In the genomic region with DNA sequence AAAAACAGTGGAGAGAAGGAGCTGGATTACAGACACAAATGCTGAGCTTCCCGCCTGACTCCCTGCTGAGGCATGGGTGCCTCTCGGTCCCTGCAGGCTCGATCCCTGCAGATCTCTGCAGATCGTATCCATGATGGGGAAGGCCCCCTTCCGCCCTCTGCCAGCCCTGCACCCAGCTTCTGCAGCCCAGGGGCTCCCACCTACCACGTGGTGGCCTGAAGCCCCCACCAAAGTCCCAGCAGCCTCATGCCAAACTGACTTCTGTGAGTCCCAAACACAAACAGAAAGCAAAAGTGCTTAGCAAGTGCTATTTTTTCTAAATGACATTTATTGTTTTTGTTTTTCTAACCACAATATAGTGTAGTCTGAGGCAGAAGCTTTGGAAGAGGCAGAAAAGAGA, we compare ENCODE assay signal across 27 cellular contexts.
DNase-seq lines count a peak whose midpoint lies in the region; ATAC-seq and TF ChIP-seq lines count a peak whose summit lies in the region.
"Had no signal": no experiment of that assay in that cellular context is flagged by ENCODE, and none has a peak within 500 bp of the region (broad histone marks: within the 10 kb centered on the region; RNA-seq: fewer than 3 reads in every experiment).

No MANE protein-coding gene starts in this region.

- no peaks in the 10 kb centered on the region for H3K9me3 Mint-ChIP-seq in T-helper 1 cell treated with Interleukin-12 subunit alpha and Interleukin-12 subunit beta and Interleukin-4 antibody, amounts not matched to agents 30 μg/mL and 1 μg/mL, for 36 hours
- H3K9me3 Mint-ChIP-seq in immature natural killer cell = no peaks in the 10 kb centered on the region
- H3K9me3 Mint-ChIP-seq: activated CD4-positive, alpha-beta memory T cell treated with anti-CD3 and anti-CD28 coated beads for 36 hours; activated naive CD4-positive, alpha-beta T cell treated with anti-CD3 and anti-CD28 coated beads, Interleukin-2, amount 50 U/mL, for 72 hours; activated T-helper 17 cell treated with anti-CD3 and anti-CD28 coated beads, Interleukin-2, amount 50 U/mL, for 72 hours; CD4-positive, alpha-beta T cell; natural killer cell had no signal

- H3K27ac Mint-ChIP-seq in T-helper 1 cell treated with Interleukin-12 subunit alpha and Interleukin-12 subunit beta and Interleukin-4 antibody, amounts not matched to agents 30 μg/mL and 1 μg/mL, for 36 hours = peak overlapping the region; percentile 52
- no peak overlapping the region for H3K27ac Mint-ChIP-seq in immature natural killer cell
- H3K27ac Mint-ChIP-seq: activated CD4-positive, alpha-beta memory T cell treated with anti-CD3 and anti-CD28 coated beads for 36 hours; activated naive CD4-positive, alpha-beta T cell treated with anti-CD3 and anti-CD28 coated beads, Interleukin-2, amount 50 U/mL, for 72 hours; activated T-helper 17 cell treated with anti-CD3 and anti-CD28 coated beads, Interleukin-2, amount 50 U/mL, for 72 hours; CD4-positive, alpha-beta T cell; natural killer cell had no signal

- H3K27ac ChIP-seq in KMS-11 (no peak overlapping the region), WERI-Rb-1 (no peak overlapping the region)
- H3K27ac ChIP-seq: 22Rv1, GM23248 had no signal

- H3K79me2 ChIP-seq in KMS-11 (ENCODE audit: insufficient read depth, low read depth) = no peaks in the 10 kb centered on the region

- peaks cover 22% of the 10 kb centered on the region for H3K4me1 ChIP-seq in KMS-11 (ENCODE audit: low read depth, poor library complexity, severe bottlenecking)

- DNase-seq in T-helper 1 cell = no peak
- no peak for DNase-seq in immature natural killer cell
- DNase-seq in sciatic nerve (ENCODE audit: low spot score) = peak; percentile 41
- no peak for DNase-seq in SHP77 treated with DMSO at 0.1 percent for 48 hours (lab: John Stamatoyannopoulos, UW)
- no peak for DNase-seq in WERI-Rb-1
- no peak for DNase-seq in activated naive CD4-positive, alpha-beta T cell (lab: John Stamatoyannopoulos, UW)
- DNase-seq: activated CD4-positive, alpha-beta memory T cell treated with anti-CD3 and anti-CD28 coated beads for 36 hours; activated CD4-positive, CD25-positive, alpha-beta regulatory T cell; activated CD8-positive, alpha-beta memory T cell treated with anti-CD3 and anti-CD28 coated beads, Interleukin-2, amount 50 U/mL, for 48 hours; CD4-positive, alpha-beta T cell; effector memory CD4-positive, alpha-beta T cell; erythroblast; foreskin fibroblast; GM23248; left colon; natural killer cell; NCI-H1092; NCI-H187; NCI-H524; Peyer's patch; stimulated activated CD4-positive, alpha-beta T cell treated with anti-CD3 and anti-CD28 coated beads, Interleukin-2, amount 100 ng/mL, for 48 hours; SW 1271 had no signal

- H3K36me3 Mint-ChIP-seq in T-helper 1 cell treated with Interleukin-12 subunit alpha and Interleukin-12 subunit beta and Interleukin-4 antibody, amounts not matched to agents 30 μg/mL and 1 μg/mL, for 36 hours (ENCODE audit: low read depth) = no peaks in the 10 kb centered on the region
- no peaks in the 10 kb centered on the region for H3K36me3 Mint-ChIP-seq in immature natural killer cell
- H3K36me3 Mint-ChIP-seq: activated CD4-positive, alpha-beta memory T cell treated with anti-CD3 and anti-CD28 coated beads for 36 hours; activated naive CD4-positive, alpha-beta T cell treated with anti-CD3 and anti-CD28 coated beads, Interleukin-2, amount 50 U/mL, for 72 hours; natural killer cell had no signal

- H3K27me3 Mint-ChIP-seq in T-helper 1 cell treated with Interleukin-12 subunit alpha and Interleukin-12 subunit beta and Interleukin-4 antibody, amounts not matched to agents 30 μg/mL and 1 μg/mL, for 36 hours (ENCODE audit: low read depth) = peaks cover 4% of the 10 kb centered on the region
- H3K27me3 Mint-ChIP-seq in immature natural killer cell (ENCODE audit: low read depth in 3 of 3) = peaks cover 10 to 18% (median 17%) of the 10 kb centered on the region in 3 donors

- H4K20me1 ChIP-seq in KMS-11 (ENCODE audit: insufficient read depth) = no peaks in the 10 kb centered on the region

- intact Hi-C loops in sciatic nerve (cut with DNase I) = no loop called here

- H3K27me3 ChIP-seq in KMS-11 (ENCODE audit: insufficient read depth, low read depth) (no peaks in the 10 kb centered on the region), WERI-Rb-1 (ENCODE audit: insufficient read depth, low read depth, severe bottlenecking) (no peaks in the 10 kb centered on the region)
- H3K27me3 ChIP-seq: Peyer's patch had no signal

- H3K4me1 Mint-ChIP-seq in T-helper 1 cell treated with Interleukin-12 subunit alpha and Interleukin-12 subunit beta and Interleukin-4 antibody, amounts not matched to agents 30 μg/mL and 1 μg/mL, for 36 hours (ENCODE audit: low read depth) = peaks cover 25% of the 10 kb centered on the region
- H3K4me1 Mint-ChIP-seq in immature natural killer cell = peaks cover 16 to 22% of the 10 kb centered on the region in 2 donors
- H3K4me1 Mint-ChIP-seq: activated T-helper 17 cell treated with anti-CD3 and anti-CD28 coated beads, Interleukin-2, amount 50 U/mL, for 72 hours had no signal

- no peak overlapping the region for H3K9ac ChIP-seq in KMS-11
- H3K9ac ChIP-seq: GM23248 had no signal

- no peak overlapping the region for H3K4me3 ChIP-seq in KMS-11 (IDR thresholded peaks at IDR 0.05; ENCODE audit: insufficient read depth, low read depth, low read length)
- no peak overlapping the region for H3K4me3 ChIP-seq in WERI-Rb-1 (ENCODE audit: low read depth, low read length)
- H3K4me3 ChIP-seq: GM23248, Peyer's patch had no signal

- TF ChIP-seq CTCF in KMS-11 (conservative IDR thresholded peaks at IDR 0.05; ENCODE audit: low read depth, low read length) (no peak), WERI-Rb-1 (IDR thresholded peaks at IDR 0.05; ENCODE audit: low read depth, low read length) (no peak)

- H3K36me3 ChIP-seq in KMS-11 (ENCODE audit: insufficient read depth) = no peaks in the 10 kb centered on the region
- no peaks in the 10 kb centered on the region for H3K36me3 ChIP-seq in WERI-Rb-1
- H3K36me3 ChIP-seq: Peyer's patch had no signal

- H3K9me3 ChIP-seq in WERI-Rb-1 (ENCODE audit: severe bottlenecking) = no peaks in the 10 kb centered on the region
- H3K9me3 ChIP-seq: Peyer's patch had no signal

- H2AFZ ChIP-seq in KMS-11 (ENCODE audit: low read depth) = peak overlapping the region; percentile 34; the same call in 1 of the 2 replicates
- H2AFZ ChIP-seq: GM23248 had no signal

- peak overlapping the region; percentile 29 for H3K4me3 Mint-ChIP-seq in T-helper 1 cell treated with Interleukin-12 subunit alpha and Interleukin-12 subunit beta and Interleukin-4 antibody, amounts not matched to agents 30 μg/mL and 1 μg/mL, for 36 hours
- peak overlapping the region in 3 of 5 donors; percentile 8 to 21 (median 17) for H3K4me3 Mint-ChIP-seq in immature natural killer cell
- H3K4me3 Mint-ChIP-seq: activated CD4-positive, alpha-beta memory T cell treated with anti-CD3 and anti-CD28 coated beads for 36 hours; activated T-helper 17 cell treated with anti-CD3 and anti-CD28 coated beads, Interleukin-2, amount 50 U/mL, for 72 hours; CD4-positive, alpha-beta T cell; natural killer cell had no signal

- no peak for ATAC-seq in sciatic nerve
- ATAC-seq: activated naive CD4-positive, alpha-beta T cell treated with anti-CD3 and anti-CD28 coated beads, Interleukin-2, amount 50 U/mL, for 72 hours; activated T-helper 17 cell treated with anti-CD3 and anti-CD28 coated beads, Interleukin-2, amount 50 U/mL, for 72 hours; left colon; natural killer cell had no signal

- peak overlapping the region; percentile 48; the same call in 1 of the 2 replicates for H3K4me2 ChIP-seq in KMS-11
